Comparison of ENCODE assay signal across 8 cellular contexts in genomic region chr13:90868321-90868920, GRCh38.
A peak's percentile ranks its signal among the peaks of the same experiment; 100 is the strongest.
DNase-seq lines count a peak whose midpoint lies in the region; ATAC-seq and TF ChIP-seq lines count a peak whose summit lies in the region.

No MANE protein-coding gene starts in this region.

- no peaks in the 10 kb centered on the region for H4K20me1 ChIP-seq in GM23338 (replicated peaks; ENCODE audit: insufficient read depth)

- peaks cover 2% of the 10 kb centered on the region for H3K27me3 Mint-ChIP-seq in GM23338 (ENCODE audit: insufficient read depth, low read depth, poor library complexity)
- no peaks in the 10 kb centered on the region for H3K27me3 Mint-ChIP-seq in activated T-helper 1 cell treated with anti-CD3 and anti-CD28 coated beads, Interleukin-12 subunit alpha, Interleukin-12 subunit beta, Interleukin-2, Interleukin-4 antibody, amounts not matched to agents 30 ng/mL and 10 ng/mL and 1 ng/mL, durations not matched to agents 14 hours and 24 hours and 36 hours (ENCODE audit: insufficient read depth)
- H3K27me3 Mint-ChIP-seq in natural killer cell treated with Interleukin-12 subunit alpha and Interleukin-12 subunit beta and Interleukin-15 and Interleukin-18, amount 100 ng/mL, for 72 hours: no peaks in the 10 kb centered on the region

- no peak overlapping the region for H3K4me2 ChIP-seq in GM23338

- no peaks in the 10 kb centered on the region for H3K27me3 ChIP-seq in GM23338 (ENCODE audit: insufficient read depth)
- H3K27me3 ChIP-seq in adrenal gland: no peaks in the 10 kb centered on the region
- no peaks in the 10 kb centered on the region for H3K27me3 ChIP-seq in liver (ENCODE audit: control insufficient read depth in 4 of 4, insufficient read depth in 4 of 4, low read length in 3 of 4)

- no peaks in the 10 kb centered on the region for H3K9me3 Mint-ChIP-seq in GM23338
- H3K9me3 Mint-ChIP-seq in activated T-helper 1 cell treated with anti-CD3 and anti-CD28 coated beads, Interleukin-12 subunit alpha, Interleukin-12 subunit beta, Interleukin-2, Interleukin-4 antibody, amounts not matched to agents 30 ng/mL and 10 ng/mL and 1 ng/mL, durations not matched to agents 14 hours and 24 hours and 36 hours: no peaks in the 10 kb centered on the region
- H3K9me3 Mint-ChIP-seq in natural killer cell treated with Interleukin-12 subunit alpha and Interleukin-12 subunit beta and Interleukin-15 and Interleukin-18, amount 100 ng/mL, for 72 hours: peaks cover 4% of the 10 kb centered on the region

- H3K9me3 ChIP-seq in adrenal gland (replicated peaks in 1 of 3) (no peaks in the 10 kb centered on the region), liver (ENCODE audit: control insufficient read depth in 4 of 4, low read length in 3 of 4) (no peaks in the 10 kb centered on the region)

- ATAC-seq in GM23338: no peak
- ATAC-seq in natural killer cell treated with Interleukin-12 subunit alpha and Interleukin-12 subunit beta and Interleukin-15 and Interleukin-18, amount 100 ng/mL, for 72 hours: no peak

- H3K4me1 ChIP-seq in GM23338 (ENCODE audit: insufficient read depth) (0 out of 2 replicates have a peak, but pooled peaks cover 7% of the 10 kb centered on the region), adrenal gland (replicated peaks in 1 of 2) (peaks cover 0 to 9% of the 10 kb centered on the region in 2 donors), liver (ENCODE audit: control insufficient read depth in 4 of 4, insufficient read depth in 4 of 4, low read length in 3 of 4) (no peaks in the 10 kb centered on the region)

- H3K4me3 Mint-ChIP-seq in GM23338: no peak overlapping the region
- no peak overlapping the region for H3K4me3 Mint-ChIP-seq in activated T-helper 1 cell treated with anti-CD3 and anti-CD28 coated beads, Interleukin-12 subunit alpha, Interleukin-12 subunit beta, Interleukin-2, Interleukin-4 antibody, amounts not matched to agents 30 ng/mL and 10 ng/mL and 1 ng/mL, durations not matched to agents 14 hours and 24 hours and 36 hours
- H3K4me3 Mint-ChIP-seq in natural killer cell treated with Interleukin-12 subunit alpha and Interleukin-12 subunit beta and Interleukin-15 and Interleukin-18, amount 100 ng/mL, for 72 hours: no peak overlapping the region

- DNase-seq in AG09319 (ENCODE audit: extremely low read depth, low read depth) (no peak), GM23338 (ENCODE audit: low spot score) (peak; percentile 48), adrenal gland (peak in 6 of 7 donors; percentile 17 to 55 (median 40)), DMS114 treated with DMSO at 0.1 percent for 48 hours (lab: John Stamatoyannopoulos, UW; ENCODE audit: unreplicated experiment) (no peak)
- DNase-seq in activated effector memory CD4-positive, alpha-beta T cell treated with anti-CD3 and anti-CD28 coated beads, Interleukin-2, amount 50 U/mL, for 16 hours: no peak
- no peak for DNase-seq in activated T-helper 1 cell treated with anti-CD3 and anti-CD28 coated beads, Interleukin-12 subunit alpha, Interleukin-12 subunit beta, Interleukin-2, Interleukin-4 antibody, amounts not matched to agents 30 ng/mL and 10 ng/mL and 1 ng/mL, durations not matched to agents 14 hours and 24 hours and 36 hours (ENCODE audit: low spot score)
- no peak for DNase-seq in natural killer cell treated with Interleukin-12 subunit alpha and Interleukin-12 subunit beta and Interleukin-15 and Interleukin-18, amount 100 ng/mL, for 72 hours (ENCODE audit: low spot score)

- H2AFZ ChIP-seq in GM23338: no peak overlapping the region

- H3K36me3 ChIP-seq in GM23338 (ENCODE audit: insufficient read depth) (no peaks in the 10 kb centered on the region), adrenal gland (replicated peaks in 1 of 2) (no peaks in the 10 kb centered on the region), liver (ENCODE audit: control insufficient read depth in 4 of 4, insufficient read depth in 3 of 4, low read depth in 1 of 4, low read length in 3 of 4) (no peaks in the 10 kb centered on the region)

- H3K9ac ChIP-seq in liver (ENCODE audit: low read depth in 1 of 2, low read length in 2 of 2): no peak overlapping the region

- H3F3A ChIP-seq in GM23338 (replicated peaks; ENCODE audit: low read depth): no peaks in the 10 kb centered on the region

- peak; percentile 64 for TF ChIP-seq CTCF in AG09319 (IDR thresholded peaks at IDR 0.05; ENCODE audit: low read depth, low read length)
- TF ChIP-seq CTCF in GM23338 (conservative IDR thresholded peaks at IDR 0.05; ENCODE audit: low read depth in 2 of 2): peak; percentile 63 to 98
- peak; percentile 49 to 74 (median 67) for TF ChIP-seq CTCF in adrenal gland (IDR thresholded peaks at IDR 0.05)
- peak; percentile 57 for TF ChIP-seq CTCF in liver (IDR thresholded peaks at IDR 0.05; ENCODE audit: low read depth, low read length, missing input control)

- H3K79me2 ChIP-seq in GM23338 (replicated peaks; ENCODE audit: insufficient read depth): no peaks in the 10 kb centered on the region

- 41 to 60% (median 45%) methylated on average over 2 of the region's 2 CpGs for WGBS in adrenal gland, 4 donors
- WGBS in liver: 46% methylated on average over 2 of the region's 2 CpGs

- no peak for TF ChIP-seq POLR2A in adrenal gland (IDR thresholded peaks at IDR 0.05)

- no peaks in the 10 kb centered on the region for H3K9me2 ChIP-seq in GM23338 (ENCODE audit: insufficient read depth)

- TF ChIP-seq RAD21 in liver (IDR thresholded peaks at IDR 0.05): peak; percentile 72 to 73

- intact Hi-C loops in adrenal gland (cut with DNase I): no loop called here
- intact Hi-C loops in activated T-helper 1 cell treated with anti-CD3 and anti-CD28 coated beads, Interleukin-12 subunit alpha, Interleukin-12 subunit beta, Interleukin-2, Interleukin-4 antibody, amounts not matched to agents 30 ng/mL and 10 ng/mL and 1 ng/mL, durations not matched to agents 14 hours and 24 hours and 36 hours (cut with micrococcal nuclease): no loop called here

- H3K4me1 Mint-ChIP-seq in GM23338: peaks cover 12% of the 10 kb centered on the region
- no peaks in the 10 kb centered on the region for H3K4me1 Mint-ChIP-seq in activated T-helper 1 cell treated with anti-CD3 and anti-CD28 coated beads, Interleukin-12 subunit alpha, Interleukin-12 subunit beta, Interleukin-2, Interleukin-4 antibody, amounts not matched to agents 30 ng/mL and 10 ng/mL and 1 ng/mL, durations not matched to agents 14 hours and 24 hours and 36 hours (ENCODE audit: low read depth)
- H3K4me1 Mint-ChIP-seq in natural killer cell treated with Interleukin-12 subunit alpha and Interleukin-12 subunit beta and Interleukin-15 and Interleukin-18, amount 100 ng/mL, for 72 hours (ENCODE audit: low read depth in 2 of 2): no peaks in the 10 kb centered on the region

- no peak overlapping the region for H3K4me3 ChIP-seq in GM23338
- H3K4me3 ChIP-seq in adrenal gland: no peak overlapping the region
- no peak overlapping the region for H3K4me3 ChIP-seq in liver (ENCODE audit: low read depth in 1 of 3, low read length in 3 of 3)

- no peak overlapping the region for H3K27ac ChIP-seq in GM23338 (ENCODE audit: low read depth)
- no peak overlapping the region for H3K27ac ChIP-seq in adrenal gland
- no peak overlapping the region for H3K27ac ChIP-seq in liver (ENCODE audit: low read depth in 1 of 2, low read length in 2 of 2)

- no peaks in the 10 kb centered on the region for H3K36me3 Mint-ChIP-seq in GM23338 (ENCODE audit: low read depth)
- H3K36me3 Mint-ChIP-seq in activated T-helper 1 cell treated with anti-CD3 and anti-CD28 coated beads, Interleukin-12 subunit alpha, Interleukin-12 subunit beta, Interleukin-2, Interleukin-4 antibody, amounts not matched to agents 30 ng/mL and 10 ng/mL and 1 ng/mL, durations not matched to agents 14 hours and 24 hours and 36 hours (ENCODE audit: low read depth): no peaks in the 10 kb centered on the region
- H3K36me3 Mint-ChIP-seq in natural killer cell treated with Interleukin-12 subunit alpha and Interleukin-12 subunit beta and Interleukin-15 and Interleukin-18, amount 100 ng/mL, for 72 hours: no peaks in the 10 kb centered on the region

- H3K27ac Mint-ChIP-seq in GM23338: no peak overlapping the region
- no peak overlapping the region for H3K27ac Mint-ChIP-seq in activated T-helper 1 cell treated with anti-CD3 and anti-CD28 coated beads, Interleukin-12 subunit alpha, Interleukin-12 subunit beta, Interleukin-2, Interleukin-4 antibody, amounts not matched to agents 30 ng/mL and 10 ng/mL and 1 ng/mL, durations not matched to agents 14 hours and 24 hours and 36 hours
- H3K27ac Mint-ChIP-seq in natural killer cell treated with Interleukin-12 subunit alpha and Interleukin-12 subunit beta and Interleukin-15 and Interleukin-18, amount 100 ng/mL, for 72 hours: no peak overlapping the region

TF ChIP-seq in GM23338, 12 proteins besides CTCF, POLR2A, EP300 and RAD21 (continues in another document):
- TF ChIP-seq STAT1 (IDR thresholded peaks at IDR 0.05; ENCODE audit: unreplicated experiment): no peak

TF ChIP-seq in liver, 16 proteins besides CTCF, POLR2A, EP300 and RAD21 (continues in another document):
- TF ChIP-seq SP1 (IDR thresholded peaks at IDR 0.05): no peak
- no peak for TF ChIP-seq GABPA (IDR thresholded peaks at IDR 0.05 in 1 of 2, conservative IDR thresholded peaks at IDR 0.05 in 1 of 2)
- TF ChIP-seq YY1 (IDR thresholded peaks at IDR 0.05): no peak
- no peak for TF ChIP-seq HNF4G (IDR thresholded peaks at IDR 0.05)
- no peak for TF ChIP-seq NR2F2 (IDR thresholded peaks at IDR 0.05)
- no peak for TF ChIP-seq REST (IDR thresholded peaks at IDR 0.05)
- TF ChIP-seq JUND (IDR thresholded peaks at IDR 0.05): no peak

Comparison
In these comparisons a context has a peak if more than half of its experiments do, and no peak if none do; other contexts are left out.
1. DNase-seq: peak in GM23338 (single experiment) and adrenal gland (6 of 7); none in AG09319 (single experiment), DMS114 treated with DMSO at 0.1 percent for 48 hours (single experiment), activated effector memory CD4-positive, alpha-beta T cell treated with anti-CD3 and anti-CD28 coated beads, Interleukin-2, amount 50 U/mL, for 16 hours (single experiment), activated T-helper 1 cell treated with anti-CD3 and anti-CD28 coated beads, Interleukin-12 subunit alpha, Interleukin-12 subunit beta, Interleukin-2, Interleukin-4 antibody, amounts not matched to agents 30 ng/mL and 10 ng/mL and 1 ng/mL, durations not matched to agents 14 hours and 24 hours and 36 hours (single experiment) and natural killer cell treated with Interleukin-12 subunit alpha and Interleukin-12 subunit beta and Interleukin-15 and Interleukin-18, amount 100 ng/mL, for 72 hours (single experiment).
2. Peak in every context shown above with its lines, with median percentiles within 50 percentile points of each other: CTCF ChIP-seq.